8 cellular contexts compared by ENCODE assay signal in genomic region chrX:85111347-85111746, GRCh38.
DNase-seq lines count a peak whose midpoint lies in the region; ATAC-seq, FAIRE-seq and TF ChIP-seq lines count a peak whose summit lies in the region.

No MANE protein-coding gene starts in this region.

- no peak overlapping the region for H3K27ac ChIP-seq in 22Rv1

- DNase-seq in GM10248 (ENCODE audit: extremely low spot score) = peak; percentile 8
- DNase-seq in RPMI8226 = peak; percentile 15
- DNase-seq in frontal cortex (ENCODE audit: low spot score in 2 of 2) = no peak
- no peak for DNase-seq in pons (ENCODE audit: low spot score)
- DNase-seq in activated CD4-positive, alpha-beta T cell treated with anti-CD3 and anti-CD28 coated beads, Interleukin-2, amount 50 U/mL, for 1 hour = no peak

- FAIRE-seq in frontal cortex (lab: Jason Lieb, UNC) = peak; percentile 73

- ATAC-seq in HG02852 (IDR thresholded peaks at IDR 0.05; ENCODE audit: unreplicated experiment) (no peak), HG02973 (IDR thresholded peaks at IDR 0.05; ENCODE audit: unreplicated experiment) (no peak)

- TF ChIP-seq CTCF in 22Rv1 (IDR thresholded peaks at IDR 0.05) (peak; percentile 75), GM10248 (IDR thresholded peaks at IDR 0.05; ENCODE audit: control extremely low read depth, extremely low read depth, low read depth, missing control alignments) (peak; percentile 45)

- POLR2A ChIA-PET in GM10248 (lab: Yijun Ruan, JAX) = no interaction called here

- CTCF ChIA-PET in GM10248 (lab: Yijun Ruan, JAX) = interaction anchor here (0.6 to 2.1 kb wide), 5 partner anchors 11 to 902 kb away, joined by 3 to 6 read pairs (median 3); no protein-coding TSS in a partner anchor

Comparison
In these comparisons a context has a peak if more than half of its experiments do, and no peak if none do; other contexts are left out.
1. DNase-seq: peak in GM10248 (single experiment) and RPMI8226 (single experiment); none in frontal cortex (0 of 2), pons (single experiment) and activated CD4-positive, alpha-beta T cell treated with anti-CD3 and anti-CD28 coated beads, Interleukin-2, amount 50 U/mL, for 1 hour (single experiment).